19 cellular contexts compared by ENCODE assay signal in genomic region chr9:114321759-114322158, GRCh38. TPM values are rescaled to one million over a fixed set of nuclear protein-coding genes. Genes with fewer than 3 reads are reported as not detected.
A peak's percentile ranks its signal among the peaks of the same experiment; 100 is the strongest.
DNase-seq lines count a peak whose midpoint lies in the region; ATAC-seq, FAIRE-seq and TF ChIP-seq lines count a peak whose summit lies in the region.
"Had no signal": no experiment of that assay in that cellular context is flagged by ENCODE, and none has a peak within 500 bp of the region (broad histone marks: within the 10 kb centered on the region; RNA-seq: fewer than 3 reads in every experiment).

No MANE protein-coding gene starts in this region.

- H3K36me3 ChIP-seq in adipocyte (ENCODE audit: control insufficient read depth, insufficient read depth, low read length, severe bottlenecking) = no peaks in the 10 kb centered on the region
- no peaks in the 10 kb centered on the region for H3K36me3 ChIP-seq in HAP-1 (replicated peaks)
- no peaks in the 10 kb centered on the region for H3K36me3 ChIP-seq in pancreas

- H3K27me3 ChIP-seq in adipocyte (replicated peaks; ENCODE audit: control insufficient read depth, insufficient read depth, low read length) (peaks cover 4% of the 10 kb centered on the region), HAP-1 (ENCODE audit: low read depth) (no peaks in the 10 kb centered on the region), pancreas (no peaks in the 10 kb centered on the region)

- H3K9me3 ChIP-seq in adipocyte (ENCODE audit: control insufficient read depth, low read length) (no peaks in the 10 kb centered on the region), HAP-1 (no peaks in the 10 kb centered on the region), pancreas (no peaks in the 10 kb centered on the region)

- no peak overlapping the region for H3K9ac ChIP-seq in adipocyte (ENCODE audit: low read length)
- H3K9ac ChIP-seq: parathyroid adenoma had no signal

- H3K27ac ChIP-seq in pancreas = no peak overlapping the region
- H3K27ac ChIP-seq: parathyroid adenoma had no signal

- no peak overlapping the region for H3K4me3 ChIP-seq in adipocyte (ENCODE audit: low read length)
- H3K4me3 ChIP-seq in HAP-1 = no peak overlapping the region
- no peak overlapping the region for H3K4me3 ChIP-seq in pancreas

- intact Hi-C loops in pancreas (cut with DNase I) = no loop called here

- in situ Hi-C loops in HAP-1 (cut with MboI; ENCODE audit: low sequenced_read_pairs) = no loop called here

- TF ChIP-seq CTCF in pancreas (IDR thresholded peaks at IDR 0.05) = no peak

- WGBS in pancreas, 2 donors = 80 to 85% methylated on average over 8 of the region's 8 CpGs

- H3K4me1 ChIP-seq in adipocyte (ENCODE audit: control insufficient read depth, insufficient read depth, low read length) (peaks cover 23% of the 10 kb centered on the region), HAP-1 (peaks cover 2% of the 10 kb centered on the region; the same call in 1 of the 2 replicates), pancreas (no peaks in the 10 kb centered on the region)
- H3K4me1 ChIP-seq: parathyroid adenoma had no signal

- no peak for FAIRE-seq in pancreas (lab: Jason Lieb, UNC)
- FAIRE-seq: GM19239 had no signal

- ATAC-seq in activated CD4-positive, CD25-positive, alpha-beta regulatory T cell treated with anti-CD3 and anti-CD28 coated beads, Interleukin-2, amount 50 U/mL, for 24 hours = peak; percentile 38 to 61
- no peak for ATAC-seq in pancreas
- ATAC-seq: Panc1, T-cell had no signal

- DNase-seq in activated CD4-positive, CD25-positive, alpha-beta regulatory T cell treated with anti-CD3 and anti-CD28 coated beads, Interleukin-2, amount 50 U/mL, for 72 hours = no peak
- peak; percentile 80 for DNase-seq in HCEC 1CT
- peak; percentile 64 for DNase-seq in adipocyte (ENCODE audit: low read depth)
- peak; percentile 24 for DNase-seq in myocyte (ENCODE audit: low read depth)
- DNase-seq in AG08396 (ENCODE audit: low spot score) = no peak
- DNase-seq in HAP-1 (ENCODE audit: low spot score in 2 of 2) = no peak
- DNase-seq in pancreas = no peak
- DNase-seq: 8988T; activated CD4-positive, alpha-beta T cell treated with anti-CD3 and anti-CD28 coated beads, Interleukin-2, amount 10 ng/mL, durations not matched to agents 24 days and 14 days; activated gamma-delta T cell; GF-D8; MM.1S; NCI-H2081; T-cell had no signal

RNA-seq across cellular contexts. Expression of gene ORM1, which starts 1.1 kb away (rescaled TPM):
- total RNA-seq in myocyte (not detected in 2 replicates), pancreas (10 to 100 TPM in 1 of 6 donors, under 1 TPM in 2, not detected in 3; 0.38 to 10.2 (median 0.92) TPM)
- not detected for polyA plus RNA-seq in myocyte (2012)
- 1 to 10 TPM in 1 of 2 donors, under 1 TPM in 1; 0.82 to 1.6 TPM for polyA plus RNA-seq in pancreas
- total RNA-seq: activated CD4-positive, alpha-beta T cell treated with anti-CD3 and anti-CD28 coated beads, Interleukin-2, amount 10 ng/mL, durations not matched to agents 24 days and 14 days had no signal

RNA-seq across cellular contexts. Expression of gene ORM2, which starts 7.9 kb away (rescaled TPM):
- total RNA-seq in myocyte = not detected in 2 replicates
- not detected for polyA plus RNA-seq in myocyte (2012)
- 1 to 10 TPM in 1 of 6 donors, under 1 TPM in 1, not detected in 4; 0.66 to 3.1 TPM for total RNA-seq in pancreas
- under 1 TPM; 0.12 to 0.34 TPM for polyA plus RNA-seq in pancreas
- total RNA-seq: activated CD4-positive, alpha-beta T cell treated with anti-CD3 and anti-CD28 coated beads, Interleukin-2, amount 10 ng/mL, durations not matched to agents 24 days and 14 days; urinary bladder had no signal

Comparison
In these comparisons a context has a peak if more than half of its experiments do, and no peak if none do; other contexts are left out.
1. ATAC-seq: peak in activated CD4-positive, CD25-positive, alpha-beta regulatory T cell treated with anti-CD3 and anti-CD28 coated beads, Interleukin-2, amount 50 U/mL, for 24 hours (2 of 2); none in pancreas (0 of 4).
2. DNase-seq: peak in HCEC 1CT (single experiment), adipocyte (single experiment) and myocyte (single experiment); none in activated CD4-positive, CD25-positive, alpha-beta regulatory T cell treated with anti-CD3 and anti-CD28 coated beads, Interleukin-2, amount 50 U/mL, for 72 hours (single experiment), AG08396 (single experiment), HAP-1 (0 of 2) and pancreas (0 of 6).